In the genomic region with DNA sequence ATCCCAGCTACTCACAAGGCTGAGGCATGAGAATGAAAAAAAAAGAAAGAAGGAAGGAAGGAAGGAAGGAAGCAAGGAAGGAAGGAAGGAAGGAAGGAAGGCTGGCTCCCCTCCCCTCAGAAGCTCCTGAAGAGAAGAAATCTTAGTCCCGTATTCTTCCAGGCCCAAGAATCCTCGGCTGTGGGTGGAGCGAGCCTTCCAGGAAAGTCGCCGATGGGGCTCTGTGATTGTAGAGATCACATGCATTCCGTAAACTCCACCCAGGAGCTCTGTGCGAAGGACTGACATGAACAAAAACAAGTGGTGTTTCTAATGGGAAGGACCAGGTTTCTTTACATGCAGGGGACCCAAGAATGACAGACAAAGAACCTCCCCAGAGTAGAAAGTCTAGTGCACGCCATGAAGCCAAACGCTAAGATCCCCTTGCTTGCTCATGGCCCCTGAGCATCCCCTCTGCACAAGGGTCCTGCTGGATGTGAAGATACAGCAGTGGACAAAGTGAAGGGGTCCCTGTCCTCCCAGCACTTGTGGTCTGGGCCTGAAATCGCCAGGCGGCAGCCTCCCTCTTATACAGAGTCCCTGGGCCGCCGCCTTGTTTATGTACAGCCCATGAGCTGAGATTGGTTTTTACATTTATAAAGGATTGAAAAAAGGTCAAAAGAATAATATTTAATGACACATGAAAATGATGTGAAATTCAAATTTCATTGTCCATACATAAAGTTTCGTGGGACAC, we compare ENCODE assay signal across 33 cellular contexts. TPM values are rescaled to one million over a fixed set of nuclear protein-coding genes. Genes with fewer than 3 reads are reported as not detected.
"Had no signal": no experiment of that assay in that cellular context is flagged by ENCODE, and none has a peak within 500 bp of the region (broad histone marks: within the 10 kb centered on the region; RNA-seq: fewer than 3 reads in every experiment).

No MANE protein-coding gene starts in this region.

- H3K27ac Mint-ChIP-seq: naive thymus-derived CD8-positive, alpha-beta T cell; natural killer cell treated with Interleukin-12 subunit alpha and Interleukin-12 subunit beta and Interleukin-15 and Interleukin-18, amount 100 ng/mL, for 72 hours; nephron progenitor cell; stimulated activated effector memory CD8-positive, alpha-beta T cell treated with anti-CD3 and anti-CD28 coated beads, Interleukin-12 subunit alpha, Interleukin-12 subunit beta, amount 100 ng/mL, for 72 hours; stimulated activated naive B cell treated with anti-CD40 and anti-IgM and Interleukin-4, amounts not matched to agents 10 μg/mL and 1 μg/mL and 100 μg/mL, for 72 hours; stimulated activated naive CD8-positive, alpha-beta T cell treated with anti-CD3 and anti-CD28 coated beads, Interleukin-15, Interleukin-2, amounts not matched to agents 100 ng/mL and 50 ng/mL, for 24 hours had no signal

- DNase-seq: naive thymus-derived CD8-positive, alpha-beta T cell; nephron progenitor cell; nucleus accumbens; pancreas; retina; right lobe of liver; sigmoid colon; small intestine; stimulated activated CD4-positive, alpha-beta T cell treated with anti-CD3 and anti-CD28 coated beads, Interleukin-15, amount 100 ng/mL, for 24 hours; stimulated activated CD4-positive, alpha-beta T cell treated with anti-CD3 and anti-CD28 coated beads, Interleukin-2, amount 100 ng/mL, for 24 hours; stimulated activated CD4-positive, alpha-beta T cell treated with anti-CD3 and anti-CD28 coated beads, Interleukin-2, amount 100 ng/mL, for 48 hours; stimulated activated CD4-positive, alpha-beta T cell treated with anti-CD3 and anti-CD28 coated beads, Interleukin-4, amount 100 ng/mL, for 24 hours; stimulated activated naive B cell treated with anti-CD40 and anti-IgM and Interleukin-4, amounts not matched to agents 10 μg/mL and 1 μg/mL and 100 μg/mL, for 72 hours; stimulated activated naive CD4-positive, alpha-beta T cell treated with Interleukin-2 at 50 U/mL for 16 hours; stomach; thyroid gland; trophoblast cell; upper lobe of left lung had no signal

- H3K4me3 ChIP-seq: pancreas, prostate gland, right atrium auricular region, right lobe of liver, sigmoid colon, stomach, thoracic aorta, thyroid gland, tibial nerve, upper lobe of left lung, vagina had no signal

- H3K4me1 Mint-ChIP-seq: naive thymus-derived CD8-positive, alpha-beta T cell; nephron progenitor cell; stimulated activated effector memory CD8-positive, alpha-beta T cell treated with anti-CD3 and anti-CD28 coated beads, Interleukin-12 subunit alpha, Interleukin-12 subunit beta, amount 100 ng/mL, for 72 hours; stimulated activated naive B cell treated with anti-CD40 and anti-IgM and Interleukin-4, amounts not matched to agents 10 μg/mL and 1 μg/mL and 100 μg/mL, for 72 hours had no signal

- H3K36me3 ChIP-seq: neutrophil, pancreas, prostate gland, right atrium auricular region, right lobe of liver, sigmoid colon, stomach, thoracic aorta, thyroid gland, tibial nerve, upper lobe of left lung, vagina had no signal

- H3K9me3 Mint-ChIP-seq: naive thymus-derived CD8-positive, alpha-beta T cell; natural killer cell treated with Interleukin-12 subunit alpha and Interleukin-12 subunit beta and Interleukin-15 and Interleukin-18, amount 100 ng/mL, for 72 hours; neural crest cell; stimulated activated effector memory CD8-positive, alpha-beta T cell treated with anti-CD3 and anti-CD28 coated beads, Interleukin-12 subunit alpha, Interleukin-12 subunit beta, amount 100 ng/mL, for 72 hours; stimulated activated naive B cell treated with anti-CD40 and anti-IgM and Interleukin-4, amounts not matched to agents 10 μg/mL and 1 μg/mL and 100 μg/mL, for 72 hours; stimulated activated naive CD8-positive, alpha-beta T cell treated with anti-CD3 and anti-CD28 coated beads, Interleukin-15, Interleukin-2, amounts not matched to agents 100 ng/mL and 50 ng/mL, for 24 hours had no signal

- H3K9me3 ChIP-seq: neutrophil, pancreas, prostate gland, right atrium auricular region, right lobe of liver, sigmoid colon, stomach, thoracic aorta, thyroid gland, tibial nerve, upper lobe of left lung, vagina had no signal

- H3K4me1 ChIP-seq: pancreas, prostate gland, right atrium auricular region, right lobe of liver, sigmoid colon, stomach, thyroid gland, tibial nerve, upper lobe of left lung, vagina had no signal

- H3K27me3 ChIP-seq: pancreas, right atrium auricular region, right lobe of liver, vagina had no signal

- H3K4me3 Mint-ChIP-seq: naive thymus-derived CD8-positive, alpha-beta T cell; natural killer cell treated with Interleukin-12 subunit alpha and Interleukin-12 subunit beta and Interleukin-15 and Interleukin-18, amount 100 ng/mL, for 72 hours; nephron progenitor cell; neural crest cell; stimulated activated effector memory CD8-positive, alpha-beta T cell treated with anti-CD3 and anti-CD28 coated beads, Interleukin-12 subunit alpha, Interleukin-12 subunit beta, amount 100 ng/mL, for 72 hours; stimulated activated naive B cell treated with anti-CD40 and anti-IgM and Interleukin-4, amounts not matched to agents 10 μg/mL and 1 μg/mL and 100 μg/mL, for 72 hours; stimulated activated naive CD8-positive, alpha-beta T cell treated with anti-CD3 and anti-CD28 coated beads, Interleukin-15, Interleukin-2, amounts not matched to agents 100 ng/mL and 50 ng/mL, for 24 hours had no signal

- H3K36me3 Mint-ChIP-seq: naive thymus-derived CD8-positive, alpha-beta T cell; natural killer cell treated with Interleukin-12 subunit alpha and Interleukin-12 subunit beta and Interleukin-15 and Interleukin-18, amount 100 ng/mL, for 72 hours; stimulated activated effector memory CD8-positive, alpha-beta T cell treated with anti-CD3 and anti-CD28 coated beads, Interleukin-12 subunit alpha, Interleukin-12 subunit beta, amount 100 ng/mL, for 72 hours; stimulated activated naive B cell treated with anti-CD40 and anti-IgM and Interleukin-4, amounts not matched to agents 10 μg/mL and 1 μg/mL and 100 μg/mL, for 72 hours had no signal

- H3K27ac ChIP-seq: neutrophil, pancreas, prostate gland, right atrium auricular region, right lobe of liver, sigmoid colon, stomach, thoracic aorta, thyroid gland, tibial nerve, upper lobe of left lung, vagina had no signal

RNA-seq across cellular contexts. Expression of a gene that starts 25.2 kb away (rescaled TPM):
- total RNA-seq: naive thymus-derived CD8-positive, alpha-beta T cell; natural killer cell treated with Interleukin-12 subunit alpha and Interleukin-12 subunit beta and Interleukin-15 and Interleukin-18, amount 100 ng/mL, for 72 hours; omental fat pad; pancreas; posterior vena cava; prostate gland; pulmonary artery endothelial cell; right atrium auricular region; sigmoid colon; subcutaneous adipose tissue; thoracic aorta; thyroid gland; upper lobe of left lung; ureter; vagina had no signal
- polyA plus RNA-seq: naive thymus-derived CD8-positive, alpha-beta T cell; pancreas; sigmoid colon; small intestine; stomach had no signal
